Comparison of ENCODE assay signal across 10 cellular contexts in the genomic region with DNA sequence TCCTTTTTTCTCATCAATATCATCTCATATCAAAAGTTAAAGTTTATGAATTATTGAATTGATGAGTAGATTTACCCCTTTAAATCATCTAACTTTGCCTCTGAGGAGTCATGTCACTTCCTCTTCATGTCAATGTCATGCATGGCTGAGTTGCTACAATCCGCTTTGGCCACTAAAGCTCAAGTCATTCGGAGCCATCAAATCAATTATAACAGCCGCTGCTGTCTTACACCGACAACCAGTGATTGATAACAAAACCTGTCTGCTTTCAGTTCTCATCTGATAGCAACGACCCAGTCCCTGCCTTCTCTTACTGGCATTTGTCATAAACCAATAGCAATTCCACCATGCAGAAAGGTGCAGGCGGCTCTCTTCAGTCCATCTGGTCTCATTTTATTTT.
DNase-seq lines count a peak whose midpoint lies in the region; ATAC-seq, FAIRE-seq and TF ChIP-seq lines count a peak whose summit lies in the region.
"Had no signal": no experiment of that assay in that cellular context is flagged by ENCODE, and none has a peak within 500 bp of the region (broad histone marks: within the 10 kb centered on the region; RNA-seq: fewer than 3 reads in every experiment).

No MANE protein-coding gene starts in this region.

- H3K4me3 ChIP-seq in GM06990 (replicated peaks; ENCODE audit: low read depth, low read length): no peak overlapping the region
- H3K4me3 ChIP-seq: dorsolateral prefrontal cortex had no signal

- TF ChIP-seq CTCF in GM06990 (IDR thresholded peaks at IDR 0.05; ENCODE audit: insufficient read depth, low read length, poor library complexity, severe bottlenecking): no peak

- no peak for FAIRE-seq in HTR-8/SVneo (lab: Jason Lieb, UNC)

- H3K27me3 ChIP-seq in GM06990 (replicated peaks; ENCODE audit: control insufficient read depth, insufficient read depth, low read length): no peaks in the 10 kb centered on the region

- no peaks in the 10 kb centered on the region for H3K36me3 ChIP-seq in GM06990 (ENCODE audit: control insufficient read depth, insufficient read depth, low read length)

- DNase-seq in GM06990 (ENCODE audit: extremely low read depth, insufficient read length): peak; percentile 63
- peak; percentile 91 for DNase-seq in NCI-H146 (lab: John Stamatoyannopoulos, UW)
- no peak for DNase-seq in activated gamma-delta T cell treated with Interleukin-2 at 50 U/mL for 16 hours
- no peak for DNase-seq in HTR-8/SVneo (ENCODE audit: insufficient read length, low spot score)
- no peak for DNase-seq in activated CD8-positive, alpha-beta memory T cell treated with anti-CD3 and anti-CD28 coated beads for 24 hours
- DNase-seq in midbrain (lab: John Stamatoyannopoulos, UW): no peak
- DNase-seq: DMS79, dorsolateral prefrontal cortex had no signal

- ATAC-seq in GM19035 (IDR thresholded peaks at IDR 0.05; ENCODE audit: unreplicated experiment) (peak; percentile 100), HG02840 (IDR thresholded peaks at IDR 0.05; ENCODE audit: low FRiP score, unreplicated experiment) (peak; percentile 100)

Comparison
In these comparisons a context has a peak if more than half of its experiments do, and no peak if none do; other contexts are left out.
1. DNase-seq: peak in GM06990 (single experiment) and NCI-H146 (single experiment); none in activated gamma-delta T cell treated with Interleukin-2 at 50 U/mL for 16 hours (single experiment), HTR-8/SVneo (single experiment), activated CD8-positive, alpha-beta memory T cell treated with anti-CD3 and anti-CD28 coated beads for 24 hours (single experiment) and midbrain (single experiment).